ENCODE assay signal across 7 cellular contexts in genomic region chr22:46122511-46122971, GRCh38. TPM values are rescaled to one million over a fixed set of nuclear protein-coding genes. Genes with fewer than 3 reads are reported as not detected.
DNase-seq lines count a peak whose midpoint lies in the region; ATAC-seq and TF ChIP-seq lines count a peak whose summit lies in the region.

No MANE protein-coding gene starts in this region.

- no peaks in the 10 kb centered on the region for H3K36me3 ChIP-seq in effector memory CD4-positive, alpha-beta T cell (ENCODE audit: control insufficient read depth, insufficient read depth, low read length)
- no peaks in the 10 kb centered on the region for H3K36me3 ChIP-seq in mucosa of descending colon (ENCODE audit: low read depth)

- TF ChIP-seq CTCF in GM12875 (IDR thresholded peaks at IDR 0.05; ENCODE audit: borderline replicate concordance, insufficient read depth, low read depth, low read length) (peak; percentile 85), mucosa of descending colon (IDR thresholded peaks at IDR 0.05) (peak; percentile 91)

- intact Hi-C loops in mucosa of descending colon (cut with DNase I, micrococcal nuclease): loop anchor here (5.0 kb wide), 1 partner anchor 190 kb away; no protein-coding TSS in a partner anchor

- H3K27ac ChIP-seq in effector memory CD4-positive, alpha-beta T cell (ENCODE audit: insufficient read depth, low read length, poor library complexity, severe bottlenecking): no peak overlapping the region

- no peaks in the 10 kb centered on the region for H3K9me3 ChIP-seq in effector memory CD4-positive, alpha-beta T cell (ENCODE audit: control insufficient read depth, low read length)
- H3K9me3 ChIP-seq in mucosa of descending colon: no peaks in the 10 kb centered on the region

- no peak overlapping the region for H3K4me3 ChIP-seq in GM12875 (ENCODE audit: low read depth, low read length)
- H3K4me3 ChIP-seq in effector memory CD4-positive, alpha-beta T cell (ENCODE audit: insufficient read depth, low read depth, low read length, poor library complexity, severe bottlenecking): no peak overlapping the region
- H3K4me3 ChIP-seq in mucosa of descending colon: no peak overlapping the region

- ATAC-seq in mucosa of descending colon (peak; percentile 46), HG02840 (IDR thresholded peaks at IDR 0.05; ENCODE audit: low FRiP score, unreplicated experiment) (no peak)

- H3K27me3 ChIP-seq in effector memory CD4-positive, alpha-beta T cell (replicated peaks; ENCODE audit: control insufficient read depth, insufficient read depth, low read length, poor library complexity, severe bottlenecking): no peaks in the 10 kb centered on the region

- peak; percentile 76 for DNase-seq in NCI-H2196 (lab: John Stamatoyannopoulos, UW; ENCODE audit: unreplicated experiment)
- peak; percentile 87 for DNase-seq in activated CD8-positive, alpha-beta memory T cell treated with anti-CD3 and anti-CD28 coated beads for 24 hours
- peak; percentile 38 to 54 (median 47) for DNase-seq in effector memory CD4-positive, alpha-beta T cell
- peak in 2 of 3 donors; percentile 84 to 87 for DNase-seq in mucosa of descending colon
- DNase-seq in stimulated activated CD8-positive, alpha-beta memory T cell treated with anti-CD3 and anti-CD28 coated beads, Interleukin-4, amount 100 ng/mL, for 4 hours (ENCODE audit: low read depth in 2 of 2, low spot score in 1 of 2): peak; percentile 7 to 54

- H3K4me1 ChIP-seq in effector memory CD4-positive, alpha-beta T cell (ENCODE audit: control insufficient read depth, insufficient read depth, low read length, poor library complexity, severe bottlenecking): peaks cover 4% of the 10 kb centered on the region
- H3K4me1 ChIP-seq in mucosa of descending colon (ENCODE audit: low read depth): peaks cover 12% of the 10 kb centered on the region

RNA-seq across cellular contexts. Expression of gene PPARA, which starts 27.8 kb away (rescaled TPM):
- 10 to 100 TPM; 57.9 to 81.4 (median 58.5) TPM for total RNA-seq in mucosa of descending colon

Comparison
In these comparisons a context has a peak if more than half of its experiments do, and no peak if none do; other contexts are left out.
1. DNase-seq: peak in every context shown above with its lines; median percentile 87 in activated CD8-positive, alpha-beta memory T cell treated with anti-CD3 and anti-CD28 coated beads for 24 hours; 86 in mucosa of descending colon; 76 in NCI-H2196; 47 in effector memory CD4-positive, alpha-beta T cell; 30 in stimulated activated CD8-positive, alpha-beta memory T cell treated with anti-CD3 and anti-CD28 coated beads, Interleukin-4, amount 100 ng/mL, for 4 hours.